In the genomic region with DNA sequence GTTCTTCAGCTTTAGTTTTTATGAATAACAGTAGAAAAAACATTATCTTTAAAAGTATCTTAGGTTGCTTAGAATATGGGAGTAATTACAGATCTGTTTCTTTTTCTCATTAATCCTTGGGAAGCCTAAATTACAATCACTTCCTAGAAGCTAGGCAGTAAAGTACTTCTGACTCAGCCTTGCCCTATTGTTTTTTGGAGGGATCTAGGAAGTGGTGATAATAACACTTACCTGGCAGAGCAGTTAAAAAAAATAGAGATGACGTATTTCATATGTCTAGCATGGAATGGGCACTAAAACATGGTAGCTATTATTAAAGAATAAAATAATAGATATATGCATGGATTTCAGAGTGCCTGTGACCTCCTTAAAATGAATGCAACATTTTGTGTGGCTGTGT, we compare ENCODE assay signal across 18 cellular contexts.
"Had no signal": no experiment of that assay in that cellular context is flagged by ENCODE, and none has a peak within 500 bp of the region (broad histone marks: within the 10 kb centered on the region; RNA-seq: fewer than 3 reads in every experiment).

No MANE protein-coding gene starts in this region.

- H3K9me3 Mint-ChIP-seq: effector memory CD8-positive, alpha-beta T cell; naive B cell; nephron had no signal

- H3K4me1 Mint-ChIP-seq: naive B cell had no signal

- H3K4me3 ChIP-seq: heart left ventricle, pancreas had no signal

- H3K36me3 ChIP-seq: heart left ventricle, pancreas had no signal

- ATAC-seq: effector memory CD8-positive, alpha-beta T cell; pancreas had no signal

- H3K36me3 Mint-ChIP-seq: naive B cell had no signal

- H3K27me3 Mint-ChIP-seq: progenitor cell of endocrine pancreas had no signal

- H3K27ac Mint-ChIP-seq: effector memory CD8-positive, alpha-beta T cell; naive B cell; nephron; progenitor cell of endocrine pancreas had no signal

- DNase-seq: cortex of kidney; effector memory CD8-positive, alpha-beta T cell; erythroblast; heart left ventricle; hippocampal formation; kidney glomerular epithelial cell; mesendoderm; naive B cell; occipital lobe; pancreas; right cardiac atrium; small intestine; stimulated activated CD4-positive, alpha-beta T cell treated with anti-CD3 and anti-CD28 coated beads, Interleukin-2, amount 100 ng/mL, for 48 hours; stimulated activated naive CD4-positive, alpha-beta T cell treated with Interleukin-2 at 50 U/mL for 16 hours; trophoblast cell had no signal

- H3K27me3 ChIP-seq: heart left ventricle, pancreas had no signal

- FAIRE-seq: frontal cortex, pancreas, small intestine had no signal

- H3K9me3 ChIP-seq: heart left ventricle, pancreas had no signal

- H3K4me3 Mint-ChIP-seq: effector memory CD8-positive, alpha-beta T cell; naive B cell; nephron had no signal

- H3K27ac ChIP-seq: heart left ventricle, pancreas had no signal

- H3K4me1 ChIP-seq: heart left ventricle, pancreas had no signal
